In the genomic region with DNA sequence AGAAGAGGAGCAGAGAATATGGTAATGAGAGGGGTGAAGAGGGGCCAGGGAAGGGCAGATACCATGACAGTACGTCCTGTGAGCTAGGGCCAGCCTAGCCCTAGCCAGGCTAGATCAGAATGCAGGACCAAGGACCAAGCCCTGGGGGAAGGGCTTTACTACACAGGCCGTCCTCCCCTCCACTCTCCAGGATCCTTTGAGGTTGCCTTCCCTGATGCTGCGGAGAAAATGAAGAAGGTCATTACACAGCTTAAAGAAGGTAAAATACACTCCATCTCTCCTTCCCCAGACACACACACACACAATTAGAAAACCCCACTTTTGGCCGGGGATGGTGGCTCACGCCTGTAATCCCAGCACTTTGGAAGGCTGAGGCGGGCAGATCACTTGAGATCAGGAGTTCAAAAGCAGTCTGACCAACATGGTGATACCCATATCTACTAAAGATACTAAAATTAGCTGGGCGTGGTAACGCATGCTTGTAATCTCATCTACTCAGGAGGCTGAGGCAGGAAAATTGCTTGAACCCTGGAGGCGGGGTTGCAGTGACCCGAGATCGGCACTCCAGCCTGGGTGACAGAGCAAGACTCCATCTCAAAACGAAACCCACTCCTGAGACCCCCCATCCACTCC, we compare ENCODE assay signal across 12 cellular contexts. TPM values are rescaled to one million over a fixed set of nuclear protein-coding genes. Genes with fewer than 3 reads are reported as not detected.
DNase-seq lines count a peak whose midpoint lies in the region; ATAC-seq, FAIRE-seq and TF ChIP-seq lines count a peak whose summit lies in the region.
"Had no signal": no experiment of that assay in that cellular context is flagged by ENCODE, and none has a peak within 500 bp of the region (broad histone marks: within the 10 kb centered on the region; RNA-seq: fewer than 3 reads in every experiment).

No MANE protein-coding gene starts in this region.

- H3K36me3 ChIP-seq in HCT116 (ENCODE audit: control insufficient read depth in 1 of 2, insufficient read depth in 2 of 2, low read length in 2 of 2) (peaks cover 6 to 13% of the 10 kb centered on the region in 2 experiments; a peak in 2 of 4 replicates), astrocyte (ENCODE audit: insufficient read depth, low read length) (peaks cover 33% of the 10 kb centered on the region), keratinocyte (ENCODE audit: control insufficient read depth in 2 of 2, extremely low read depth in 1 of 2, insufficient read depth in 2 of 2, low read length in 2 of 2) (peaks cover 22 to 36% of the 10 kb centered on the region in 2 experiments), thoracic aorta (peaks cover 5% of the 10 kb centered on the region)

- peaks cover 10% of the 10 kb centered on the region; the same call in 1 of the 2 replicates for H3K79me2 ChIP-seq in HCT116 (ENCODE audit: insufficient read depth, low read length)
- H3K79me2 ChIP-seq in astrocyte (ENCODE audit: insufficient read depth, low read length) = peaks cover 35% of the 10 kb centered on the region
- H3K79me2 ChIP-seq in keratinocyte (ENCODE audit: control insufficient read depth, insufficient read depth, low read length) = peaks cover 8% of the 10 kb centered on the region

- H3K9me1 ChIP-seq in keratinocyte (ENCODE audit: control insufficient read depth, extremely low read depth, insufficient read depth, low read length) = peaks cover 2% of the 10 kb centered on the region

- H3K36me3 Mint-ChIP-seq in astrocyte (ENCODE audit: low read depth, unreplicated experiment) = peaks cover 43% of the 10 kb centered on the region

- CTCF ChIA-PET in HCT116 (lab: Charles Lee) = interaction anchor here (1.4 kb wide), 1 partner anchor 45 kb away, joined by 3 read pairs; no protein-coding TSS in a partner anchor

- intact Hi-C loops in HCT116 (cut with micrococcal nuclease) = no loop called here

- no peaks in the 10 kb centered on the region for H3K9me2 ChIP-seq in HCT116 (ENCODE audit: insufficient read depth)

- FAIRE-seq in astrocyte (lab: Jason Lieb, UNC) = no peak
- FAIRE-seq in keratinocyte (lab: Jason Lieb, UNC) = no peak
- FAIRE-seq: colon had no signal

- dilution Hi-C loops in keratinocyte (cut with MboI; ENCODE audit: extremely low pct_ligation_motif_present, low sequenced_read_pairs) = no loop called here

- no peaks in the 10 kb centered on the region for H3K27me3 Mint-ChIP-seq in astrocyte (ENCODE audit: low read depth, unreplicated experiment)

- no peak for TF ChIP-seq RAD21 in HCT116 (IDR thresholded peaks at IDR 0.05; ENCODE audit: low read depth)

- peaks cover 2% of the 10 kb centered on the region for H3K9me3 Mint-ChIP-seq in astrocyte (ENCODE audit: unreplicated experiment)

- no peak for TF ChIP-seq POLR2A in HCT116 (IDR thresholded peaks at IDR 0.05; ENCODE audit: borderline replicate concordance, extremely low read depth, insufficient read depth, insufficient read length)

- H3K4me3 ChIP-seq in HCT116 (replicated peaks in 1 of 2; ENCODE audit: low read depth in 1 of 2, low read length in 2 of 2) (no peak overlapping the region), astrocyte (ENCODE audit: insufficient read depth, low read depth, low read length) (no peak overlapping the region), keratinocyte (ENCODE audit: control insufficient read depth in 2 of 3, extremely low read depth in 1 of 3, insufficient read depth in 2 of 3, low read depth in 1 of 3, low read length in 3 of 3) (no peak overlapping the region), thoracic aorta (no peak overlapping the region)
- H3K4me3 ChIP-seq: SJCRH30 had no signal

- H3K9ac ChIP-seq in HCT116 (ENCODE audit: low read length) = no peak overlapping the region
- H3K9ac ChIP-seq in astrocyte (ENCODE audit: low read length) = no peak overlapping the region
- peak overlapping the region; percentile 28 for H3K9ac ChIP-seq in keratinocyte (ENCODE audit: control insufficient read depth, extremely low read depth, insufficient read depth, low read length)

- no TSS peak for BruUV-seq in HCT116 (replicated peaks; lab: Mats Ljungman, UMichigan)

- POLR2A ChIA-PET in HCT116 (lab: Charles Lee) = no interaction called here

- H3K27ac ChIP-seq in HCT116 (ENCODE audit: low read depth, low read length) (peak overlapping the region; percentile 92; the same call in 1 of the 2 replicates), astrocyte (ENCODE audit: low read depth, low read length) (no peak overlapping the region), keratinocyte (ENCODE audit: control insufficient read depth, insufficient read depth, low read length) (peak overlapping the region; percentile 84), thoracic aorta (peak overlapping the region; percentile 89 to 91)
- H3K27ac ChIP-seq: SJCRH30 had no signal

- peak overlapping the region; percentile 27 for H3K4me3 Mint-ChIP-seq in astrocyte (ENCODE audit: unreplicated experiment)

- no peaks in the 10 kb centered on the region for H3K9me3 ChIP-seq in HCT116 (ENCODE audit: control insufficient read depth in 1 of 2, insufficient read depth in 1 of 2, low read depth in 1 of 2, low read length in 2 of 2)
- no peaks in the 10 kb centered on the region for H3K9me3 ChIP-seq in astrocyte (ENCODE audit: insufficient read depth, low read depth, low read length)
- no peaks in the 10 kb centered on the region for H3K9me3 ChIP-seq in keratinocyte (ENCODE audit: control insufficient read depth, low read depth, low read length)
- H3K9me3 ChIP-seq in thoracic aorta = no peaks in the 10 kb centered on the region
- H3K9me3 ChIP-seq: SJCRH30 had no signal

- TF ChIP-seq CTCF in HCT116 (IDR thresholded peaks at IDR 0.05 in 2 of 3, conservative IDR thresholded peaks at IDR 0.05 in 1 of 3; ENCODE audit: borderline replicate concordance in 1 of 3, insufficient read depth in 1 of 3, low read depth in 2 of 3, low read length in 2 of 3) = no peak
- TF ChIP-seq CTCF in astrocyte (IDR thresholded peaks at IDR 0.05; ENCODE audit: insufficient read depth, low read depth, low read length) = no peak
- TF ChIP-seq CTCF in keratinocyte (optimal IDR thresholded peaks at IDR 0.05 in 1 of 3, IDR thresholded peaks at IDR 0.05 in 1 of 3, conservative IDR thresholded peaks at IDR 0.05 in 1 of 3; ENCODE audit: extremely low read depth in 1 of 3, insufficient read depth in 2 of 3, low read length in 3 of 3) = no peak
- no peak for TF ChIP-seq CTCF in thoracic aorta (IDR thresholded peaks at IDR 0.05)

- DNase-seq in HCT116 (ENCODE audit: low read depth, low spot score) (no peak), astrocyte (ENCODE audit: low read depth) (no peak), keratinocyte (ENCODE audit: low read depth, low spot score) (no peak), thoracic aorta (ENCODE audit: low spot score) (no peak), NCI-H2171 (lab: John Stamatoyannopoulos, UW) (no peak), SW480 (ENCODE audit: low spot score) (no peak)
- DNase-seq: NCI-H1436, SJCRH30 had no signal

- H3K4me1 Mint-ChIP-seq in astrocyte (ENCODE audit: low read depth, unreplicated experiment) = peaks cover 41% of the 10 kb centered on the region

- no peaks in the 10 kb centered on the region for H4K20me1 ChIP-seq in HCT116 (ENCODE audit: insufficient read depth)
- peaks cover 79% of the 10 kb centered on the region for H4K20me1 ChIP-seq in astrocyte (ENCODE audit: insufficient read depth, low read length)
- peaks cover 5% of the 10 kb centered on the region for H4K20me1 ChIP-seq in keratinocyte (ENCODE audit: control insufficient read depth, extremely low read depth, insufficient read depth, low read length)

- H3K27me3 ChIP-seq in HCT116 (ENCODE audit: insufficient read depth, low read length) (no peaks in the 10 kb centered on the region), astrocyte (ENCODE audit: insufficient read depth, low read length) (no peaks in the 10 kb centered on the region), keratinocyte (ENCODE audit: control insufficient read depth, extremely low read depth, insufficient read depth, low read length) (no peaks in the 10 kb centered on the region), thoracic aorta (replicated peaks; ENCODE audit: insufficient read depth) (no peaks in the 10 kb centered on the region)
- H3K27me3 ChIP-seq: SJCRH30 had no signal

- H2AFZ ChIP-seq in HCT116 (ENCODE audit: low read depth, low read length, poor library complexity, severe bottlenecking) (no peak overlapping the region), astrocyte (ENCODE audit: low read depth, low read length) (no peak overlapping the region), keratinocyte (ENCODE audit: control insufficient read depth, low read length) (no peak overlapping the region)

- H3K4me1 ChIP-seq in HCT116 (ENCODE audit: control insufficient read depth in 1 of 2, insufficient read depth in 2 of 2, low read length in 2 of 2) = peaks cover 20 to 35% of the 10 kb centered on the region in 2 experiments; a peak in 3 of 4 replicates
- peaks cover 8% of the 10 kb centered on the region for H3K4me1 ChIP-seq in astrocyte (ENCODE audit: insufficient read depth, low read length)
- peaks cover 24% of the 10 kb centered on the region for H3K4me1 ChIP-seq in keratinocyte (ENCODE audit: control insufficient read depth, extremely low read depth, insufficient read depth, low read length)
- H3K4me1 ChIP-seq in thoracic aorta (ENCODE audit: control insufficient read depth in 1 of 2, low read depth in 2 of 2) = peaks cover 15 to 35% of the 10 kb centered on the region in 2 donors
- H3K4me1 ChIP-seq: SJCRH30 had no signal

- peak overlapping the region; percentile 44 for H3K27ac Mint-ChIP-seq in astrocyte (ENCODE audit: unreplicated experiment)
- H3K27ac Mint-ChIP-seq: activated naive CD8-positive, alpha-beta T cell treated with anti-CD3 and anti-CD28 coated beads, Interleukin-2, amount 10 ng/mL, durations not matched to agents 7 days and 5 days had no signal

- H3K4me2 ChIP-seq in HCT116 (ENCODE audit: low read length) (peak overlapping the region; percentile 5; the same call in 1 of the 2 replicates), astrocyte (ENCODE audit: low read length) (no peak overlapping the region), keratinocyte (ENCODE audit: control insufficient read depth, extremely low read depth, insufficient read depth, low read depth, low read length) (peak overlapping the region; percentile 84)

- no peak for ATAC-seq in HCT116
- ATAC-seq in thoracic aorta (ENCODE audit: insufficient number of reproducible peaks, low FRiP score, low read depth) = no peak
- no peak for ATAC-seq in HG02840 (IDR thresholded peaks at IDR 0.05; ENCODE audit: low FRiP score, unreplicated experiment)

- RAD21 ChIA-PET in HCT116 (lab: Charles Lee; ENCODE audit: low non-redundant PET in 1 of 2, low total read pairs in 2 of 2, uncharacterized antibody in 2 of 2, unreplicated experiment in 2 of 2) = no interaction called here

RNA-seq across cellular contexts. Expression of gene SPACA6, which starts 8.5 kb away (rescaled TPM):
- total RNA-seq in HCT116 (2021; ENCODE audit: unreplicated experiment) (13.9 TPM), astrocyte (51.0 and 62.5 TPM in 2 replicates), thoracic aorta (10 to 100 TPM; 24.1 to 72.4 TPM)
- 4.6 and 6.9 TPM in 2 replicates for polyA plus RNA-seq in HCT116 (2012)
- polyA plus RNA-seq in keratinocyte = 3.9 to 9.4 TPM (median 4.3 TPM) in 3 replicates
- polyA plus RNA-seq in keratinocyte (2011; ENCODE audit: low read depth) = 3.3 TPM
- polyA plus RNA-seq in keratinocyte (2011; cell fraction: cytosol; rRNA removed) = 1.8 and 6.0 TPM in 2 replicates
- 10.8 and 19.3 TPM in 2 replicates for polyA plus RNA-seq in keratinocyte (2011; cell fraction: nucleus; rRNA removed)
- polyA plus RNA-seq in keratinocyte (2012; ENCODE audit: low replicate concordance) = 4.3 and 10.4 TPM in 2 replicates
- 1.1 to 4.5 TPM (median 2.5 TPM) in 3 replicates for polyA minus RNA-seq in keratinocyte
- polyA minus RNA-seq in keratinocyte (2011; cell fraction: cytosol; rRNA and poly(A)+ RNA removed) = not detected
- 5.0 and 6.2 TPM in 2 replicates for polyA minus RNA-seq in keratinocyte (2011; cell fraction: nucleus; rRNA and poly(A)+ RNA removed)

RNA-seq across cellular contexts. Expression of gene HAS1, which starts 22.2 kb away (rescaled TPM):
- total RNA-seq in HCT116 (2021; ENCODE audit: unreplicated experiment) (not detected), astrocyte (not detected in 2 replicates), thoracic aorta (10 to 100 TPM in 1 of 2 donors, 1 to 10 TPM in 1; 1.6 to 74.8 TPM)
- polyA plus RNA-seq in HCT116 (2012) = 0.04 TPM in 1 of 2 replicates, not detected in the other
- 0.33 to 5.0 TPM (median 0.56 TPM) in 3 replicates for polyA plus RNA-seq in keratinocyte
- 3.6 TPM for polyA plus RNA-seq in keratinocyte (2011; ENCODE audit: low read depth)
- polyA plus RNA-seq in keratinocyte (2011; cell fraction: cytosol; rRNA removed) = 0.26 and 0.62 TPM in 2 replicates
- 3.5 and 5.4 TPM in 2 replicates for polyA plus RNA-seq in keratinocyte (2011; cell fraction: nucleus; rRNA removed)
- polyA plus RNA-seq in keratinocyte (2012; ENCODE audit: low replicate concordance) = 0.50 and 6.6 TPM in 2 replicates
- polyA minus RNA-seq in keratinocyte = 0.19 to 3.1 TPM (median 2.9 TPM) in 3 replicates
- 4.0 TPM for polyA minus RNA-seq in keratinocyte (2011; cell fraction: cytosol; rRNA and poly(A)+ RNA removed)
- polyA minus RNA-seq in keratinocyte (2011; cell fraction: nucleus; rRNA and poly(A)+ RNA removed) = 4.6 and 6.5 TPM in 2 replicates
- total RNA-seq: activated naive CD8-positive, alpha-beta T cell treated with anti-CD3 and anti-CD28 coated beads, Interleukin-2, amount 10 ng/mL, durations not matched to agents 7 days and 5 days; IMR-90; SJCRH30 had no signal
- polyA plus RNA-seq: IMR-90 had no signal

RNA-seq across cellular contexts. Expression of gene FPR1, which starts 50.1 kb away (rescaled TPM):
- total RNA-seq in HCT116 (2021; ENCODE audit: unreplicated experiment) (not detected), astrocyte (not detected in 2 replicates), thoracic aorta (10 to 100 TPM; 30.2 to 39.3 TPM)
- 0.22 and 0.39 TPM in 2 replicates for polyA plus RNA-seq in HCT116 (2012)
- 2.4 to 7.7 TPM (median 3.0 TPM) in 3 replicates for polyA plus RNA-seq in keratinocyte
- polyA plus RNA-seq in keratinocyte (2011; ENCODE audit: low read depth) = not detected
- polyA plus RNA-seq in keratinocyte (2011; cell fraction: cytosol; rRNA removed) = 2.2 and 2.7 TPM in 2 replicates
- polyA plus RNA-seq in keratinocyte (2011; cell fraction: nucleus; rRNA removed) = 5.7 and 6.5 TPM in 2 replicates
- polyA plus RNA-seq in keratinocyte (2012; ENCODE audit: low replicate concordance) = 0.51 and 1.2 TPM in 2 replicates
- polyA minus RNA-seq in keratinocyte = 3.3 to 23.2 TPM (median 6.4 TPM) in 3 replicates
- not detected for polyA minus RNA-seq in keratinocyte (2011; cell fraction: cytosol; rRNA and poly(A)+ RNA removed)
- 3.3 and 3.6 TPM in 2 replicates for polyA minus RNA-seq in keratinocyte (2011; cell fraction: nucleus; rRNA and poly(A)+ RNA removed)
- total RNA-seq: activated naive CD8-positive, alpha-beta T cell treated with anti-CD3 and anti-CD28 coated beads, Interleukin-2, amount 10 ng/mL, durations not matched to agents 7 days and 5 days; IMR-90; SJCRH30 had no signal
- polyA plus RNA-seq: IMR-90 had no signal

RNA-seq across cellular contexts. Expression of gene SIGLEC14, which starts 55.0 kb away (rescaled TPM):
- total RNA-seq in HCT116 (2021; ENCODE audit: unreplicated experiment) (not detected), astrocyte (not detected in 2 replicates), thoracic aorta (10 to 100 TPM in 1 of 2 donors, 1 to 10 TPM in 1; 4.6 to 12.6 TPM)
- not detected in 2 replicates for polyA plus RNA-seq in HCT116 (2012)
- polyA plus RNA-seq in keratinocyte = not detected in 3 replicates
- not detected for polyA plus RNA-seq in keratinocyte (2011; ENCODE audit: low read depth)
- polyA plus RNA-seq in keratinocyte (2011; cell fraction: cytosol; rRNA removed) = not detected in 2 replicates
- not detected in 2 replicates for polyA plus RNA-seq in keratinocyte (2011; cell fraction: nucleus; rRNA removed)
- not detected in 2 replicates for polyA plus RNA-seq in keratinocyte (2012; ENCODE audit: low replicate concordance)
- not detected in 3 replicates for polyA minus RNA-seq in keratinocyte
- polyA minus RNA-seq in keratinocyte (2011; cell fraction: cytosol; rRNA and poly(A)+ RNA removed) = not detected
- polyA minus RNA-seq in keratinocyte (2011; cell fraction: nucleus; rRNA and poly(A)+ RNA removed) = not detected in 2 replicates
- total RNA-seq: IMR-90, SJCRH30 had no signal
- polyA plus RNA-seq: IMR-90 had no signal

RNA-seq across cellular contexts. Expression of gene FPR2, which starts 59.4 kb away (rescaled TPM):
- not detected for total RNA-seq in HCT116 (2021; ENCODE audit: unreplicated experiment)
- 0.09 TPM in 1 of 2 replicates, not detected in the other for polyA plus RNA-seq in HCT116 (2012)
- total RNA-seq in astrocyte = not detected in 2 replicates
- 0.03 to 0.06 TPM (median 0.05 TPM) in 3 replicates for polyA plus RNA-seq in keratinocyte
- not detected for polyA plus RNA-seq in keratinocyte (2011; ENCODE audit: low read depth)
- 0.08 TPM in 1 of 2 replicates, not detected in the other for polyA plus RNA-seq in keratinocyte (2011; cell fraction: cytosol; rRNA removed)
- polyA plus RNA-seq in keratinocyte (2011; cell fraction: nucleus; rRNA removed) = 0.13 TPM in 1 of 2 replicates, not detected in the other
- polyA plus RNA-seq in keratinocyte (2012; ENCODE audit: low replicate concordance) = not detected in 2 replicates
- 0.32 TPM in 1 of 3 replicates, not detected in the others for polyA minus RNA-seq in keratinocyte
- not detected for polyA minus RNA-seq in keratinocyte (2011; cell fraction: cytosol; rRNA and poly(A)+ RNA removed)
- not detected in 2 replicates for polyA minus RNA-seq in keratinocyte (2011; cell fraction: nucleus; rRNA and poly(A)+ RNA removed)
- total RNA-seq in thoracic aorta = 1 to 10 TPM; 2.2 to 5.9 TPM
- total RNA-seq: activated naive CD8-positive, alpha-beta T cell treated with anti-CD3 and anti-CD28 coated beads, Interleukin-2, amount 10 ng/mL, durations not matched to agents 7 days and 5 days; IMR-90; SJCRH30 had no signal
- polyA plus RNA-seq: IMR-90 had no signal

Comparison
In these comparisons a context has a peak if more than half of its experiments do, and no peak if none do; other contexts are left out.
1. RNA of gene FPR1, which starts 50.1 kb away (total RNA-seq): 30.2 to 39.3 TPM in thoracic aorta; not detected in HCT116 (single experiment) and not detected in astrocyte; every median in the first group is over 10 times any median in the second.